17 cellular contexts compared by ENCODE assay signal in genomic region chr16:53904533-53904932, GRCh38.
DNase-seq lines count a peak whose midpoint lies in the region; ATAC-seq, FAIRE-seq and TF ChIP-seq lines count a peak whose summit lies in the region.
"Had no signal": no experiment of that assay in that cellular context is flagged by ENCODE, and none has a peak within 500 bp of the region (broad histone marks: within the 10 kb centered on the region; RNA-seq: fewer than 3 reads in every experiment).

No MANE protein-coding gene starts in this region.

- peak overlapping the region; percentile 3 for H3K27ac Mint-ChIP-seq in astrocyte (ENCODE audit: unreplicated experiment)
- H3K27ac Mint-ChIP-seq in naive thymus-derived CD8-positive, alpha-beta T cell, result peak overlapping the region in 3 of 10 donors; percentile 8 to 46 (median 35)

- ATAC-seq in GM18858 (IDR thresholded peaks at IDR 0.05; ENCODE audit: unreplicated experiment), result no peak
- ATAC-seq in naive thymus-derived CD8-positive, alpha-beta T cell, result no peak
- ATAC-seq: PC-3 had no signal

- TF ChIP-seq CTCF in 22Rv1 (IDR thresholded peaks at IDR 0.05), result no peak
- no peak for TF ChIP-seq CTCF in astrocyte (IDR thresholded peaks at IDR 0.05; ENCODE audit: insufficient read depth, low read depth, low read length)

- in situ Hi-C loops in G401 (cut with HindIII; ENCODE audit: low sequenced_read_pairs), result no loop called here

- H3K9ac ChIP-seq in astrocyte (ENCODE audit: low read length), result no peak overlapping the region

- peak overlapping the region; percentile 24 for H3K4me3 Mint-ChIP-seq in astrocyte (ENCODE audit: unreplicated experiment)
- peak overlapping the region in 1 of 10 donors; percentile 42 for H3K4me3 Mint-ChIP-seq in naive thymus-derived CD8-positive, alpha-beta T cell
- H3K4me3 Mint-ChIP-seq: CD14-positive monocyte had no signal

- peaks cover 11% of the 10 kb centered on the region for H3K4me1 Mint-ChIP-seq in astrocyte (ENCODE audit: low read depth, unreplicated experiment)
- H3K4me1 Mint-ChIP-seq in naive thymus-derived CD8-positive, alpha-beta T cell, result peaks cover 9 to 20% (median 18%) of the 10 kb centered on the region in 4 donors
- H3K4me1 Mint-ChIP-seq: CD14-positive monocyte had no signal

- H3K4me2 ChIP-seq in astrocyte (ENCODE audit: low read length), result no peak overlapping the region

- H3K27me3 ChIP-seq in astrocyte (ENCODE audit: insufficient read depth, low read length), result no peaks in the 10 kb centered on the region

- DNase-seq in G401 (ENCODE audit: low spot score) (peak; percentile 82), astrocyte (ENCODE audit: low read depth) (no peak), kidney tubule cell (ENCODE audit: low spot score) (peak; percentile 13), OCI-M1 (lab: John Stamatoyannopoulos, UW) (no peak)
- DNase-seq in naive thymus-derived CD8-positive, alpha-beta T cell, result no peak
- no peak for DNase-seq in activated CD4-positive, alpha-beta T cell treated with anti-CD3 and anti-CD28 coated beads for 48 hours
- DNase-seq: COR-L47, DMS153, H7, NCI-H1105 treated with DMSO at 0.1 percent for 48 hours, NCI-H1694 treated with DMSO at 0.1 percent for 48 hours, NCI-H2107, NCI-H748 treated with DMSO at 0.1 percent for 48 hours, PC-3 had no signal

- H2AFZ ChIP-seq in astrocyte (ENCODE audit: low read depth, low read length), result no peak overlapping the region

- H3K79me2 ChIP-seq in astrocyte (ENCODE audit: insufficient read depth, low read length), result peaks cover 4% of the 10 kb centered on the region

- H3K36me3 ChIP-seq in astrocyte (ENCODE audit: insufficient read depth, low read length), result no peaks in the 10 kb centered on the region

- H3K27me3 Mint-ChIP-seq in astrocyte (ENCODE audit: low read depth, unreplicated experiment), result no peaks in the 10 kb centered on the region
- H3K27me3 Mint-ChIP-seq in naive thymus-derived CD8-positive, alpha-beta T cell, result no peaks in the 10 kb centered on the region

- no peak for FAIRE-seq in astrocyte (lab: Jason Lieb, UNC)

- peaks cover 9% of the 10 kb centered on the region for H4K20me1 ChIP-seq in astrocyte (ENCODE audit: insufficient read depth, low read length)

- POLR2A ChIA-PET in naive thymus-derived CD8-positive, alpha-beta T cell (lab: Charles Lee), result no interaction called here

- peaks cover 7% of the 10 kb centered on the region for H3K36me3 Mint-ChIP-seq in astrocyte (ENCODE audit: low read depth, unreplicated experiment)
- peaks cover 0 to 25% (median 12%) of the 10 kb centered on the region in 3 donors for H3K36me3 Mint-ChIP-seq in naive thymus-derived CD8-positive, alpha-beta T cell

- no peaks in the 10 kb centered on the region for H3K4me1 ChIP-seq in astrocyte (ENCODE audit: insufficient read depth, low read length)

- H3K9me3 ChIP-seq in astrocyte (ENCODE audit: insufficient read depth, low read depth, low read length), result no peaks in the 10 kb centered on the region

- H3K27ac ChIP-seq in 22Rv1 (0 out of 2 replicates have a peak overlapping the region, but pooled peaks have one; percentile 17), astrocyte (ENCODE audit: low read depth, low read length) (no peak overlapping the region)

- no peaks in the 10 kb centered on the region for H3K9me3 Mint-ChIP-seq in astrocyte (ENCODE audit: unreplicated experiment)
- no peaks in the 10 kb centered on the region for H3K9me3 Mint-ChIP-seq in naive thymus-derived CD8-positive, alpha-beta T cell
- H3K9me3 Mint-ChIP-seq: CD14-positive monocyte had no signal

- H3K4me3 ChIP-seq in astrocyte (ENCODE audit: insufficient read depth, low read depth, low read length), result no peak overlapping the region

Comparison
In these comparisons a context has a peak if more than half of its experiments do, and no peak if none do; other contexts are left out.
1. DNase-seq: peak in G401 (single experiment) and kidney tubule cell (single experiment); none in astrocyte (single experiment), naive thymus-derived CD8-positive, alpha-beta T cell (0 of 10), OCI-M1 (single experiment) and activated CD4-positive, alpha-beta T cell treated with anti-CD3 and anti-CD28 coated beads for 48 hours (single experiment).